Comparison of ENCODE assay signal across 18 cellular contexts in the genomic region with DNA sequence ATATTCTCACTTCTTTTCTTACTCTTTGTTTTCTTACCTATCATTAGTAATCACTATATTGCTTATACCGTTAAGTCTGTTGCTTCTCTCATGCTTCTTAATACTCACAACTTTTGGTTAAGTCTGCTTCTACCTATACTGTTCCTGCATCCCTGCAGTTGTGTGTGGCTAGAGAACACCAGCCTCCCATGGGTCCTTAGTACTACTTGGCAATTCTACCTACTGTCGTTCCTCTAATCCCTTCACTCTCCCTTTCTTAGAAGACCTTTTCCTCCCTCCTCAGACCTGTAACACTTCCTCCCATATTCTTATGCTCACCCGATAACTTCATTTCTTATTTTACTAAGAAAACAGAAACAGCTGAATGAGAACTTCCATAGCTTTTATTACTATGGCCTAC.
"Had no signal": no experiment of that assay in that cellular context is flagged by ENCODE, and none has a peak within 500 bp of the region (broad histone marks: within the 10 kb centered on the region; RNA-seq: fewer than 3 reads in every experiment).

No MANE protein-coding gene starts in this region.

- H3K4me1 ChIP-seq: testis had no signal

- H3K36me3 ChIP-seq: gastrocnemius medialis, right lobe of liver had no signal

- H3K9me3 Mint-ChIP-seq: activated B cell treated with CpG ODN at 0.5 μM for 24 hours; stimulated activated naive CD8-positive, alpha-beta T cell treated with anti-CD3 and anti-CD28 coated beads, Interleukin-15, Interleukin-2, amounts not matched to agents 100 ng/mL and 50 ng/mL, for 24 hours had no signal

- H3K27me3 ChIP-seq: dorsolateral prefrontal cortex, gastrocnemius medialis, right lobe of liver, testis had no signal

- H3K9me3 ChIP-seq: gastrocnemius medialis, psoas muscle, right lobe of liver, testis had no signal

- H3K4me3 Mint-ChIP-seq: activated B cell treated with CpG ODN at 0.5 μM for 24 hours; activated T-cell treated with anti-CD3 and anti-CD28 coated beads, Interleukin-2, amount 50 U/mL, for 72 hours; stimulated activated naive CD8-positive, alpha-beta T cell treated with anti-CD3 and anti-CD28 coated beads, Interleukin-15, Interleukin-2, amounts not matched to agents 100 ng/mL and 50 ng/mL, for 24 hours had no signal

- H3K27me3 Mint-ChIP-seq: activated B cell treated with CpG ODN at 0.5 μM for 24 hours; stimulated activated naive CD8-positive, alpha-beta T cell treated with anti-CD3 and anti-CD28 coated beads, Interleukin-15, Interleukin-2, amounts not matched to agents 100 ng/mL and 50 ng/mL, for 24 hours had no signal

- H3K4me3 ChIP-seq: dorsolateral prefrontal cortex, gastrocnemius medialis, psoas muscle, right lobe of liver, smooth muscle cell, testis had no signal

- H3K27ac ChIP-seq: dorsolateral prefrontal cortex, gastrocnemius medialis, psoas muscle, testis had no signal

- DNase-seq: activated B cell treated with CpG ODN at 0.5 μM for 24 hours; activated CD4-positive, alpha-beta T cell treated with anti-CD3 and anti-CD28 coated beads for 48 hours; activated CD8-positive, alpha-beta memory T cell treated with anti-CD3 and anti-CD28 coated beads, Interleukin-2, amount 50 U/mL, for 48 hours; activated gamma-delta T cell; activated T-cell treated with anti-CD3 and anti-CD28 coated beads, Interleukin-2, amount 50 U/mL, for 72 hours; aorta; dorsolateral prefrontal cortex; erythroblast; gastrocnemius medialis; islet precursor cell; psoas muscle; right lobe of liver; stimulated activated CD4-positive, alpha-beta T cell treated with anti-CD3 and anti-CD28 coated beads, Interleukin-4, amount 100 ng/mL, for 4 hours; stimulated activated CD8-positive, alpha-beta memory T cell treated with anti-CD3 and anti-CD28 coated beads, Interleukin-4, amount 100 ng/mL, for 48 hours; T-helper 2 cell; testis had no signal

- H3K27ac Mint-ChIP-seq: activated B cell treated with CpG ODN at 0.5 μM for 24 hours had no signal

- ATAC-seq: activated T-cell treated with anti-CD3 and anti-CD28 coated beads, Interleukin-2, amount 50 U/mL, for 72 hours; gastrocnemius medialis; right lobe of liver had no signal
